Comparison of ENCODE assay signal across 21 cellular contexts in the genomic region with DNA sequence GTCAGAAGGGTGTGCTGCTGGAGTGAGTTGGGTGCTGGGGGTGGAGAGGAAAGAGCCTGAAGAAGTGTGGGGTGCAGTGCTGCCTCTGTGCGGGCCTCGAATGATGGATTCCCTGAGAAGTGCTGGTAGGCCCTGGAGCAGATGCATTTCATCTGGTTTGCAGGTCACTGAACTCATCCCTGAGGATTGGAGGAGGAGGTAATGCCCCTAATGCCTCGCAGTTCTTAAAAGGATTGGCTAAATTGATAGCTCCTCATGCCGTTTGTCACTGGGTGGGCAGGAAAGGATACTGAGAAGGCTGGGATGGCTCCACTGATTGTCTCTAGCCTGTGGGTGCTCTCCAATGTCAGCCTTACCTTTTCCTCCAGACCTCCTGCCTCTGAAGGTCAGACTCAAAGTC.
DNase-seq lines count a peak whose midpoint lies in the region; ATAC-seq and TF ChIP-seq lines count a peak whose summit lies in the region.
"Had no signal": no experiment of that assay in that cellular context is flagged by ENCODE, and none has a peak within 500 bp of the region (broad histone marks: within the 10 kb centered on the region; RNA-seq: fewer than 3 reads in every experiment).

No MANE protein-coding gene starts in this region.

- peaks cover 10 to 33% of the 10 kb centered on the region in 2 experiments; a peak in 2 of 4 replicates for H3K4me1 ChIP-seq in SK-N-SH (ENCODE audit: control insufficient read depth in 1 of 2, insufficient read depth in 2 of 2, low read depth in 1 of 2, low read length in 1 of 2)
- peaks cover 0 to 86% (median 34%) of the 10 kb centered on the region in 3 donors for H3K4me1 ChIP-seq in gastroesophageal sphincter
- H3K4me1 ChIP-seq in ovary (ENCODE audit: insufficient read depth) = peaks cover 50% of the 10 kb centered on the region
- peaks cover 6% of the 10 kb centered on the region for H3K4me1 ChIP-seq in upper lobe of right lung

- H3K36me3 ChIP-seq in SK-N-SH (replicated peaks in 1 of 2; ENCODE audit: control insufficient read depth in 1 of 2, insufficient read depth in 2 of 2, low read length in 1 of 2) = no peaks in the 10 kb centered on the region
- H3K36me3 ChIP-seq in gastroesophageal sphincter = no peaks in the 10 kb centered on the region
- H3K36me3 ChIP-seq in ovary = no peaks in the 10 kb centered on the region
- H3K36me3 ChIP-seq in upper lobe of right lung = no peaks in the 10 kb centered on the region

- H3F3A ChIP-seq in SK-N-SH (replicated peaks; ENCODE audit: insufficient read depth) = no peaks in the 10 kb centered on the region

- intact Hi-C loops in ovary (cut with DNase I) (no loop called here), upper lobe of right lung (cut with DNase I) (no loop called here)

- 30% methylated on average over 2 of the region's 4 CpGs for WGBS in SK-N-SH (ENCODE audit: low lambda C conversion rate)
- WGBS in gastroesophageal sphincter (ENCODE audit: low coverage in 1 of 2), 2 donors = 100% methylated on average over 2 of the region's 4 CpGs; no CpG with 5 or more reads in 1 of the 2 donors
- WGBS in ovary, 3 donors = 35 to 47% (median 42%) methylated on average over 4 of the region's 4 CpGs

- TF ChIP-seq RAD21 in SK-N-SH (IDR thresholded peaks at IDR 0.05; ENCODE audit: low read length) = no peak

- POLR2A ChIA-PET in SK-N-SH (lab: Yijun Ruan, JAX) = no interaction called here

- H4K20me1 ChIP-seq in SK-N-SH (ENCODE audit: insufficient read depth) = peaks cover 64% of the 10 kb centered on the region

- H3K27me3 ChIP-seq in SK-N-SH (ENCODE audit: insufficient read depth) = no peaks in the 10 kb centered on the region
- no peaks in the 10 kb centered on the region for H3K27me3 ChIP-seq in gastroesophageal sphincter
- no peaks in the 10 kb centered on the region for H3K27me3 ChIP-seq in ovary
- H3K27me3 ChIP-seq in upper lobe of right lung = no peaks in the 10 kb centered on the region

- DNase-seq in SK-N-SH (peak; percentile 60), ovary (no peak), upper lobe of right lung (no peak), hepatic stellate cell (ENCODE audit: low spot score) (no peak), NCI-H2171 (lab: John Stamatoyannopoulos, UW) (no peak)
- no peak for DNase-seq in activated effector memory CD4-positive, alpha-beta T cell treated with Interleukin-2 at 50 U/mL for 16 hours
- DNase-seq: activated CD4-positive, alpha-beta T cell treated with anti-CD3 and anti-CD28 coated beads for 36 hours; activated naive CD4-positive, alpha-beta T cell treated with Interleukin-2 at 50 U/mL for 16 hours; activated T-cell treated with anti-CD3 and anti-CD28 coated beads, Interleukin-2, amount 50 U/mL, for 4 hours; amniotic stem cell; CD8-positive, alpha-beta T cell; DMS153; naive thymus-derived CD8-positive, alpha-beta T cell; NCI-H2171 treated with DMSO at 0.1 percent for 48 hours; NCI-H69; RPMI8226 had no signal

- ATAC-seq in SK-N-SH treated with all-trans-retinoic acid at 6 μM for 48 hours (no peak), gastroesophageal sphincter (no peak), upper lobe of right lung (no peak)
- ATAC-seq: activated CD4-positive, alpha-beta T cell treated with anti-CD3 and anti-CD28 coated beads for 36 hours; activated T-cell treated with anti-CD3 and anti-CD28 coated beads, Interleukin-2, amount 50 U/mL, for 4 hours; CD8-positive, alpha-beta T cell; left colon; naive thymus-derived CD8-positive, alpha-beta T cell had no signal

- H3K9me3 ChIP-seq in SK-N-SH (no peaks in the 10 kb centered on the region), gastroesophageal sphincter (no peaks in the 10 kb centered on the region), ovary (no peaks in the 10 kb centered on the region), upper lobe of right lung (no peaks in the 10 kb centered on the region)

- H3K9me2 ChIP-seq in SK-N-SH = no peaks in the 10 kb centered on the region

- CTCF ChIA-PET in SK-N-SH (lab: Yijun Ruan, JAX) = interaction anchor here (1.2 to 1.8 kb wide), 3 partner anchors 19 to 138 kb away, joined by 3 to 7 read pairs (median 5); no protein-coding TSS in a partner anchor

- TF ChIP-seq POLR2A in gastroesophageal sphincter (IDR thresholded peaks at IDR 0.05) = no peak
- TF ChIP-seq POLR2A in ovary (IDR thresholded peaks at IDR 0.05) = no peak

- H2AFZ ChIP-seq in SK-N-SH (ENCODE audit: low read depth) = no peak overlapping the region

- TF ChIP-seq EP300 in SK-N-SH (IDR thresholded peaks at IDR 0.05; ENCODE audit: borderline replicate concordance in 1 of 2, low read depth in 1 of 2, low read length in 1 of 2) = no peak
- TF ChIP-seq EP300 in gastroesophageal sphincter (IDR thresholded peaks at IDR 0.05) = no peak
- no peak for TF ChIP-seq EP300 in ovary (IDR thresholded peaks at IDR 0.05)

- peaks cover 91% of the 10 kb centered on the region for H3K79me2 ChIP-seq in SK-N-SH (ENCODE audit: insufficient read depth)

- no peak overlapping the region for H3K9ac ChIP-seq in SK-N-SH
- H3K9ac ChIP-seq: KMS-11 had no signal

- H3K4me2 ChIP-seq in SK-N-SH = no peak overlapping the region
- H3K4me2 ChIP-seq: KMS-11 had no signal

- H3K27ac ChIP-seq in SK-N-SH (ENCODE audit: low read depth in 2 of 2, low read length in 1 of 2) (peak overlapping the region in 1 of 2 experiments; percentile 75; a peak in 2 of 4 replicates), gastroesophageal sphincter (peak overlapping the region; percentile 48 to 86 (median 78)), ovary (peak overlapping the region; percentile 38 to 83), upper lobe of right lung (peak overlapping the region; percentile 58)
- H3K27ac ChIP-seq: 22Rv1, KMS-11 had no signal

- no peak overlapping the region for H3K4me3 ChIP-seq in SK-N-SH (ENCODE audit: low read depth in 2 of 2, low read length in 1 of 2)
- no peak overlapping the region for H3K4me3 ChIP-seq in gastroesophageal sphincter
- H3K4me3 ChIP-seq in ovary = no peak overlapping the region
- H3K4me3 ChIP-seq in upper lobe of right lung = no peak overlapping the region

- TF ChIP-seq CTCF in SK-N-SH (IDR thresholded peaks at IDR 0.05) (no peak), gastroesophageal sphincter (IDR thresholded peaks at IDR 0.05) (no peak), ovary (IDR thresholded peaks at IDR 0.05) (no peak), upper lobe of right lung (IDR thresholded peaks at IDR 0.05) (no peak)

TF ChIP-seq in SK-N-SH, 30 proteins besides CTCF, POLR2A, EP300 and RAD21 (continues in another document):
- TF ChIP-seq SMC3 (IDR thresholded peaks at IDR 0.05; ENCODE audit: low read depth, low read length) (no peak), NFIC (IDR thresholded peaks at IDR 0.05; ENCODE audit: borderline replicate concordance) (no peak), SIN3A (IDR thresholded peaks at IDR 0.05; ENCODE audit: borderline replicate concordance, low read depth, low read length) (no peak), FOSL2 (IDR thresholded peaks at IDR 0.05; ENCODE audit: borderline replicate concordance, low read depth) (no peak), ELF1 (IDR thresholded peaks at IDR 0.05) (no peak), JUND (IDR thresholded peaks at IDR 0.05) (no peak), RFX5 (IDR thresholded peaks at IDR 0.05; ENCODE audit: low read length) (no peak), NRF1 (IDR thresholded peaks at IDR 0.05; ENCODE audit: low read depth, low read length) (no peak), MEF2A (IDR thresholded peaks at IDR 0.05; ENCODE audit: borderline replicate concordance, low read depth) (no peak), EZH2phosphoT487 (IDR thresholded peaks at IDR 0.05; ENCODE audit: borderline replicate concordance, low read depth) (no peak), RXRA (IDR thresholded peaks at IDR 0.05; ENCODE audit: borderline replicate concordance, low read depth) (no peak)
- TF ChIP-seq, protein P1, sequence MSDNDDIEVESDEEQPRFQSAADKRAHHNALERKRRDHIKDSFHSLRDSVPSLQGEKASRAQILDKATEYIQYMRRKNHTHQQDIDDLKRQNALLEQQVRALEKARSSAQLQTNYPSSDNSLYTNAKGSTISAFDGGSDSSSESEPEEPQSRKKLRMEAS (IDR thresholded peaks at IDR 0.05; ENCODE audit: low read depth) = no peak
- TF ChIP-seq, protein P2, sequence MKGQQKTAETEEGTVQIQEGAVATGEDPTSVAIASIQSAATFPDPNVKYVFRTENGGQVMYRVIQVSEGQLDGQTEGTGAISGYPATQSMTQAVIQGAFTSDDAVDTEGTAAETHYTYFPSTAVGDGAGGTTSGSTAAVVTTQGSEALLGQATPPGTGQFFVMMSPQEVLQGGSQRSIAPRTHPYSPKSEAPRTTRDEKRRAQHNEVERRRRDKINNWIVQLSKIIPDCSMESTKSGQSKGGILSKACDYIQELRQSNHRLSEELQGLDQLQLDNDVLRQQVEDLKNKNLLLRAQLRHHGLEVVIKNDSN (IDR thresholded peaks at IDR 0.05; ENCODE audit: borderline replicate concordance, low read depth) = no peak

TF ChIP-seq in SK-N-SH treated with all-trans-retinoic acid at 6 μM for 48 hours, 23 proteins besides CTCF, POLR2A, EP300 and RAD21:
- no peak for TF ChIP-seq ZNF565 (CRISPR knock-in tag; conservative IDR thresholded peaks at IDR 0.05; ENCODE audit: low read depth)
- no peak for TF ChIP-seq RARB (CRISPR knock-in tag; IDR thresholded peaks at IDR 0.05)
- TF ChIP-seq ZC3H10 (CRISPR knock-in tag; IDR thresholded peaks at IDR 0.05) = no peak
- no peak for TF ChIP-seq ZNF8 (CRISPR knock-in tag; IDR thresholded peaks at IDR 0.05)
- TF ChIP-seq, protein P3, sequence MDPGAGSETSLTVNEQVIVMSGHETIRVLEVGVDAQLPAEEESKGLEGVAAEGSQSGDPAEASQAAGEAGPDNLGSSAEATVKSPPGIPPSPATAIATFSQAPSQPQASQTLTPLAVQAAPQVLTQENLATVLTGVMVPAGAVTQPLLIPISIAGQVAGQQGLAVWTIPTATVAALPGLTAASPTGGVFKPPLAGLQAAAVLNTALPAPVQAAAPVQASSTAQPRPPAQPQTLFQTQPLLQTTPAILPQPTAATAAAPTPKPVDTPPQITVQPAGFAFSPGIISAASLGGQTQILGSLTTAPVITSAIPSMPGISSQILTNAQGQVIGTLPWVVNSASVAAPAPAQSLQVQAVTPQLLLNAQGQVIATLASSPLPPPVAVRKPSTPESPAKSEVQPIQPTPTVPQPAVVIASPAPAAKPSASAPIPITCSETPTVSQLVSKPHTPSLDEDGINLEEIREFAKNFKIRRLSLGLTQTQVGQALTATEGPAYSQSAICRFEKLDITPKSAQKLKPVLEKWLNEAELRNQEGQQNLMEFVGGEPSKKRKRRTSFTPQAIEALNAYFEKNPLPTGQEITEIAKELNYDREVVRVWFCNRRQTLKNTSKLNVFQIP (CRISPR knock-in tag; IDR thresholded peaks at IDR 0.05; ENCODE audit: borderline replicate concordance, low read depth) = no peak
- TF ChIP-seq CSDC2 (CRISPR knock-in tag; IDR thresholded peaks at IDR 0.05) = no peak
- no peak for TF ChIP-seq TCF4 (CRISPR knock-in tag; IDR thresholded peaks at IDR 0.05; ENCODE audit: borderline replicate concordance)
